Comparison of ENCODE assay signal across 37 cellular contexts in the genomic region with DNA sequence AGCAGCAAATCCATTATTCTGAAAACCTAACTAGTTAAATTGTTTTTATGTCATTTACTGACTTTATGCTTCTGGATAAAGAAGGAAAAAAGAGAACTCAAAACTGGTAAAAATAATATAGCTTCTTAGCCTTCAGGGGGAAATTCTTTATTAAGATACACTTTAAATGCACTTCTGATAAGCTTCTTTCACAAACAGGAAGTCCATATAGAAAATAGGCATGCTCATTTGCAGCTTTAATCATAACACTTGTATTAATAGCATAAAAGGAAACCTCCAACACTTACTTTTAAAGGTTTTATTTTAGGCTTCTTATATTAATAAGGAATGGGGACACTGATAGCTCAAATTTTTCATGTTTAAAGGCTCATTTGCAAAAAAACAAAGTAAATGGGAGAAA.
"Had no signal": no experiment of that assay in that cellular context is flagged by ENCODE, and none has a peak within 500 bp of the region (broad histone marks: within the 10 kb centered on the region; RNA-seq: fewer than 3 reads in every experiment).

No MANE protein-coding gene starts in this region.

- H3K4me3 ChIP-seq: adrenal gland, ascending aorta, body of pancreas, breast epithelium, cardiac muscle cell had no signal

- DNase-seq: activated effector memory CD4-positive, alpha-beta T cell treated with anti-CD3 and anti-CD28 coated beads, Interleukin-2, amount 50 U/mL, for 16 hours; activated effector memory CD4-positive, alpha-beta T cell treated with Interleukin-2 at 50 U/mL for 16 hours; activated gamma-delta T cell; activated gamma-delta T cell treated with Interleukin-2 at 50 U/mL for 16 hours; activated naive CD4-positive, alpha-beta T cell; activated naive CD4-positive, alpha-beta T cell treated with anti-CD3 and anti-CD28 coated beads for 36 hours; activated naive CD4-positive, alpha-beta T cell treated with anti-CD3 and anti-CD28 coated beads, Interleukin-2, amount 10 ng/mL, durations not matched to agents 7 days and 5 days; activated naive CD4-positive, alpha-beta T cell treated with anti-CD3 and anti-CD28 coated beads, Interleukin-2, amount 50 U/mL, for 16 hours; activated naive CD4-positive, alpha-beta T cell treated with Interleukin-2 at 50 U/mL for 16 hours; activated naive CD8-positive, alpha-beta T cell treated with anti-CD3 and anti-CD28 coated beads for 36 hours; activated naive CD8-positive, alpha-beta T cell treated with anti-CD3 and anti-CD28 coated beads, Interleukin-2, amount 10 ng/mL, durations not matched to agents 7 days and 5 days; activated naive CD8-positive, alpha-beta T cell treated with anti-CD3 and anti-CD28 coated beads, Interleukin-2, amount 50 U/mL, for 24 hours; activated T-cell treated with anti-CD3 and anti-CD28 coated beads, Interleukin-2, amount 50 U/mL, for 24 hours; activated T-cell treated with anti-CD3 and anti-CD28 coated beads, Interleukin-2, amount 50 U/mL, for 4 hours; activated T-cell treated with anti-CD3 and anti-CD28 coated beads, Interleukin-2, amount 50 U/mL, for 48 hours; activated T-cell treated with anti-CD3 and anti-CD28 coated beads, Interleukin-2, amount 50 U/mL, for 72 hours; adrenal gland; amniotic stem cell; amygdala; anterior cingulate cortex; aorta; body of pancreas; brain microvascular endothelial cell; caudate nucleus; central memory CD4-positive, alpha-beta T cell; cerebellar nuclear complex had no signal

- H3K9me3 Mint-ChIP-seq: activated naive CD8-positive, alpha-beta T cell treated with anti-CD3 and anti-CD28 coated beads, Interleukin-2, amount 10 ng/mL, durations not matched to agents 7 days and 5 days had no signal

- H3K4me1 ChIP-seq: adrenal gland, ascending aorta, body of pancreas, breast epithelium had no signal

- H3K27me3 Mint-ChIP-seq: activated naive CD4-positive, alpha-beta T cell treated with anti-CD3 and anti-CD28 coated beads, Interleukin-2, amount 10 ng/mL, durations not matched to agents 7 days and 5 days; activated naive CD8-positive, alpha-beta T cell treated with anti-CD3 and anti-CD28 coated beads, Interleukin-2, amount 10 ng/mL, durations not matched to agents 7 days and 5 days; central memory CD8-positive, alpha-beta T cell had no signal

- H3K27ac ChIP-seq: adrenal gland, ascending aorta, body of pancreas, brain microvascular endothelial cell, breast epithelium, cardiac muscle cell had no signal

- H3K27me3 ChIP-seq: adrenal gland, ascending aorta, body of pancreas, brain microvascular endothelial cell, breast epithelium, cardiac muscle cell had no signal

- H3K27ac Mint-ChIP-seq: activated naive CD4-positive, alpha-beta T cell treated with anti-CD3 and anti-CD28 coated beads for 36 hours; activated naive CD4-positive, alpha-beta T cell treated with anti-CD3 and anti-CD28 coated beads, Interleukin-2, amount 10 ng/mL, durations not matched to agents 7 days and 5 days; activated naive CD4-positive, alpha-beta T cell treated with anti-CD3 and anti-CD28 coated beads, Interleukin-2, amount 50 U/mL, for 24 hours; activated naive CD4-positive, alpha-beta T cell treated with anti-CD3 and anti-CD28 coated beads, Interleukin-2, amount 50 U/mL, for 72 hours; activated naive CD8-positive, alpha-beta T cell; activated naive CD8-positive, alpha-beta T cell treated with anti-CD3 and anti-CD28 coated beads for 36 hours; activated naive CD8-positive, alpha-beta T cell treated with anti-CD3 and anti-CD28 coated beads, Interleukin-2, amount 10 ng/mL, durations not matched to agents 7 days and 5 days; activated naive CD8-positive, alpha-beta T cell treated with anti-CD3 and anti-CD28 coated beads, Interleukin-2, amount 50 U/mL, for 24 hours; activated T-cell treated with anti-CD3 and anti-CD28 coated beads, Interleukin-2, amount 50 U/mL, for 24 hours; activated T-cell treated with anti-CD3 and anti-CD28 coated beads, Interleukin-2, amount 50 U/mL, for 72 hours; activated T-helper 1 cell treated with anti-CD3 and anti-CD28 coated beads, Interleukin-12 subunit alpha, Interleukin-12 subunit beta, Interleukin-2, Interleukin-4 antibody, amounts not matched to agents 30 ng/mL and 10 ng/mL and 1 ng/mL, durations not matched to agents 14 hours and 24 hours and 36 hours; activated T-helper 17 cell treated with anti-CD3 and anti-CD28 coated beads, Interleukin-2, amount 50 U/mL, for 72 hours; activated T-helper 2 cell treated with anti-CD3 and anti-CD28 coated beads, Interferon-gamma antibody, Interleukin-2, Interleukin-4, amounts not matched to agents 10 μg/mL and 5 μg/mL and 100 μg/mL, durations not matched to agents 14 hours and 24 hours and 36 hours; brain had no signal

- H3K4me3 Mint-ChIP-seq: activated naive CD4-positive, alpha-beta T cell treated with anti-CD3 and anti-CD28 coated beads for 36 hours; activated naive CD4-positive, alpha-beta T cell treated with anti-CD3 and anti-CD28 coated beads, Interleukin-2, amount 10 ng/mL, durations not matched to agents 7 days and 5 days; activated naive CD4-positive, alpha-beta T cell treated with anti-CD3 and anti-CD28 coated beads, Interleukin-2, amount 50 U/mL, for 24 hours; activated naive CD8-positive, alpha-beta T cell; activated naive CD8-positive, alpha-beta T cell treated with anti-CD3 and anti-CD28 coated beads for 36 hours; activated naive CD8-positive, alpha-beta T cell treated with anti-CD3 and anti-CD28 coated beads, Interleukin-2, amount 10 ng/mL, durations not matched to agents 7 days and 5 days; activated naive CD8-positive, alpha-beta T cell treated with anti-CD3 and anti-CD28 coated beads, Interleukin-2, amount 50 U/mL, for 24 hours; activated T-cell treated with anti-CD3 and anti-CD28 coated beads, Interleukin-2, amount 50 U/mL, for 24 hours; activated T-cell treated with anti-CD3 and anti-CD28 coated beads, Interleukin-2, amount 50 U/mL, for 4 hours; activated T-cell treated with anti-CD3 and anti-CD28 coated beads, Interleukin-2, amount 50 U/mL, for 72 hours; activated T-helper 1 cell treated with anti-CD3 and anti-CD28 coated beads, Interleukin-12 subunit alpha, Interleukin-12 subunit beta, Interleukin-2, Interleukin-4 antibody, amounts not matched to agents 30 ng/mL and 10 ng/mL and 1 ng/mL, durations not matched to agents 14 hours and 24 hours and 36 hours; activated T-helper 17 cell treated with anti-CD3 and anti-CD28 coated beads, Interleukin-2, amount 50 U/mL, for 72 hours; brain; central memory CD8-positive, alpha-beta T cell had no signal

- H3K36me3 Mint-ChIP-seq: activated naive CD4-positive, alpha-beta T cell treated with anti-CD3 and anti-CD28 coated beads, Interleukin-2, amount 10 ng/mL, durations not matched to agents 7 days and 5 days; activated naive CD4-positive, alpha-beta T cell treated with anti-CD3 and anti-CD28 coated beads, Interleukin-2, amount 50 U/mL, for 24 hours; activated naive CD4-positive, alpha-beta T cell treated with anti-CD3 and anti-CD28 coated beads, Interleukin-2, amount 50 U/mL, for 72 hours; activated naive CD8-positive, alpha-beta T cell; activated naive CD8-positive, alpha-beta T cell treated with anti-CD3 and anti-CD28 coated beads for 36 hours; activated naive CD8-positive, alpha-beta T cell treated with anti-CD3 and anti-CD28 coated beads, Interleukin-2, amount 10 ng/mL, durations not matched to agents 7 days and 5 days; brain had no signal

- H3K36me3 ChIP-seq: adrenal gland, ascending aorta, brain microvascular endothelial cell, breast epithelium, cardiac muscle cell had no signal

- H3K4me1 Mint-ChIP-seq: activated naive CD4-positive, alpha-beta T cell treated with anti-CD3 and anti-CD28 coated beads, Interleukin-2, amount 10 ng/mL, durations not matched to agents 7 days and 5 days; activated naive CD4-positive, alpha-beta T cell treated with anti-CD3 and anti-CD28 coated beads, Interleukin-2, amount 50 U/mL, for 24 hours; activated naive CD8-positive, alpha-beta T cell treated with anti-CD3 and anti-CD28 coated beads for 36 hours; activated naive CD8-positive, alpha-beta T cell treated with anti-CD3 and anti-CD28 coated beads, Interleukin-2, amount 10 ng/mL, durations not matched to agents 7 days and 5 days; activated naive CD8-positive, alpha-beta T cell treated with anti-CD3 and anti-CD28 coated beads, Interleukin-2, amount 50 U/mL, for 24 hours; activated T-helper 17 cell treated with anti-CD3 and anti-CD28 coated beads, Interleukin-2, amount 50 U/mL, for 72 hours; brain; central memory CD8-positive, alpha-beta T cell had no signal

- H3K9me3 ChIP-seq: adrenal gland, ascending aorta had no signal

- ATAC-seq: activated naive CD4-positive, alpha-beta T cell treated with anti-CD3 and anti-CD28 coated beads, Interleukin-2, amount 50 U/mL, for 72 hours; activated naive CD8-positive, alpha-beta T cell treated with anti-CD3 and anti-CD28 coated beads, Interleukin-2, amount 50 U/mL, for 24 hours; activated T-cell treated with anti-CD3 and anti-CD28 coated beads, Interleukin-2, amount 50 U/mL, for 4 hours; activated T-cell treated with anti-CD3 and anti-CD28 coated beads, Interleukin-2, amount 50 U/mL, for 72 hours; activated T-helper 17 cell treated with anti-CD3 and anti-CD28 coated beads, Interleukin-2, amount 50 U/mL, for 72 hours; body of pancreas had no signal
